ENCODE assay signal across 23 cellular contexts in genomic region chr7:118755067-118755625, GRCh38.
DNase-seq lines count a peak whose midpoint lies in the region; ATAC-seq and TF ChIP-seq lines count a peak whose summit lies in the region.
"Had no signal": no experiment of that assay in that cellular context is flagged by ENCODE, and none has a peak within 500 bp of the region (broad histone marks: within the 10 kb centered on the region; RNA-seq: fewer than 3 reads in every experiment).

No MANE protein-coding gene starts in this region.

- H3K27ac ChIP-seq in adrenal gland: no peak overlapping the region
- H3K27ac ChIP-seq: neutrophil had no signal

- no peaks in the 10 kb centered on the region for H3K4me1 ChIP-seq in adrenal gland (replicated peaks in 1 of 2)
- H3K4me1 ChIP-seq: BE2C had no signal

- no peak for TF ChIP-seq CTCF in adrenal gland (IDR thresholded peaks at IDR 0.05)

- no peak overlapping the region for H3K4me3 ChIP-seq in adrenal gland

- no peaks in the 10 kb centered on the region for H3K36me3 ChIP-seq in adrenal gland (replicated peaks in 1 of 2)
- H3K36me3 ChIP-seq: BE2C, neutrophil had no signal

- in situ Hi-C loops in G401 (cut with HindIII; ENCODE audit: low sequenced_read_pairs): no loop called here

- no peak for TF ChIP-seq POLR2A in adrenal gland (IDR thresholded peaks at IDR 0.05)

- no peak for ATAC-seq in Right ventricle myocardium superior (ENCODE audit: poor library complexity)
- no peak for ATAC-seq in SK-N-SH treated with all-trans-retinoic acid at 6 μM for 48 hours
- ATAC-seq: activated CD4-positive, alpha-beta T cell treated with anti-CD3 and anti-CD28 coated beads for 36 hours; activated naive CD8-positive, alpha-beta T cell treated with anti-CD3 and anti-CD28 coated beads, Interleukin-2, amount 50 U/mL, for 24 hours had no signal

- intact Hi-C loops in Right ventricle myocardium superior (cut with DNase I): no loop called here
- intact Hi-C loops in adrenal gland (cut with DNase I): no loop called here

- H3K27me3 ChIP-seq in adrenal gland: no peaks in the 10 kb centered on the region
- H3K27me3 ChIP-seq: BE2C, neutrophil had no signal

- 57 to 70% (median 67%) methylated on average over 3 of the region's 3 CpGs for WGBS in adrenal gland, 4 donors

- no peaks in the 10 kb centered on the region for H3K9me3 ChIP-seq in adrenal gland (replicated peaks in 1 of 3)
- H3K9me3 ChIP-seq: BE2C, neutrophil had no signal

- DNase-seq in G401 (ENCODE audit: low spot score): peak; percentile 54
- peak; percentile 31 for DNase-seq in NCI-H226
- DNase-seq in cerebellar cortex (ENCODE audit: low spot score): peak; percentile 30
- DNase-seq in left kidney (ENCODE audit: low read depth, low spot score): peak; percentile 23
- no peak for DNase-seq in Right ventricle myocardium superior
- DNase-seq in CD1c-positive myeloid dendritic cell (ENCODE audit: extremely low spot score): no peak
- no peak for DNase-seq in adrenal gland
- DNase-seq: activated CD4-positive, alpha-beta T cell treated with anti-CD3 and anti-CD28 coated beads for 36 hours; activated CD8-positive, alpha-beta memory T cell treated with anti-CD3 and anti-CD28 coated beads for 24 hours; activated gamma-delta T cell; activated naive CD8-positive, alpha-beta T cell treated with anti-CD3 and anti-CD28 coated beads, Interleukin-2, amount 50 U/mL, for 24 hours; activated T-cell treated with anti-CD3 and anti-CD28 coated beads, Interleukin-2, amount 50 U/mL, for 1 hour; BE2C; effector CD8-positive, alpha-beta T cell; glutamatergic neuron; Karpas-422; kidney glomerular epithelial cell; NCI-H187; NCI-H2227 treated with DMSO at 0.1 percent for 48 hours; NCI-H774; stimulated activated CD4-positive, alpha-beta T cell treated with anti-CD3 and anti-CD28 coated beads, Interleukin-1b, Interleukin-23, amount 100 ng/mL, for 48 hours had no signal

TF ChIP-seq in SK-N-SH treated with all-trans-retinoic acid at 6 μM for 48 hours, 23 proteins besides CTCF, POLR2A, EP300 and RAD21:
- no peak for TF ChIP-seq ZNF70 (CRISPR knock-in tag; IDR thresholded peaks at IDR 0.05)
- TF ChIP-seq ARNTL (CRISPR knock-in tag; IDR thresholded peaks at IDR 0.05; ENCODE audit: borderline replicate concordance, low read depth): no peak
- TF ChIP-seq ZNF565 (CRISPR knock-in tag; conservative IDR thresholded peaks at IDR 0.05; ENCODE audit: low read depth): no peak
- no peak for TF ChIP-seq BACH2 (CRISPR knock-in tag; IDR thresholded peaks at IDR 0.05; ENCODE audit: borderline replicate concordance)
- TF ChIP-seq ZFP3 (CRISPR knock-in tag; IDR thresholded peaks at IDR 0.05): no peak
- TF ChIP-seq TCF4 (CRISPR knock-in tag; IDR thresholded peaks at IDR 0.05; ENCODE audit: borderline replicate concordance): no peak
- TF ChIP-seq RARB (CRISPR knock-in tag; IDR thresholded peaks at IDR 0.05): no peak
- no peak for TF ChIP-seq ZFP30 (CRISPR knock-in tag; IDR thresholded peaks at IDR 0.05)
- no peak for TF ChIP-seq PATZ1 (CRISPR knock-in tag; IDR thresholded peaks at IDR 0.05; ENCODE audit: borderline replicate concordance)
- TF ChIP-seq TSHZ2 (CRISPR knock-in tag; IDR thresholded peaks at IDR 0.05): no peak
- no peak for TF ChIP-seq CSRNP3 (CRISPR knock-in tag; IDR thresholded peaks at IDR 0.05)
- TF ChIP-seq POU6F1 (CRISPR knock-in tag; IDR thresholded peaks at IDR 0.05; ENCODE audit: borderline replicate concordance, low read depth): no peak
- TF ChIP-seq GLIS3 (CRISPR knock-in tag; IDR thresholded peaks at IDR 0.05): no peak
- no peak for TF ChIP-seq CSDC2 (CRISPR knock-in tag; IDR thresholded peaks at IDR 0.05)
- no peak for TF ChIP-seq PPARA (CRISPR knock-in tag; IDR thresholded peaks at IDR 0.05; ENCODE audit: borderline replicate concordance)
- TF ChIP-seq SNAI2 (CRISPR knock-in tag; IDR thresholded peaks at IDR 0.05): no peak
- no peak for TF ChIP-seq ZC3H10 (CRISPR knock-in tag; IDR thresholded peaks at IDR 0.05)
- no peak for TF ChIP-seq ISL1 (CRISPR knock-in tag; IDR thresholded peaks at IDR 0.05)
- no peak for TF ChIP-seq ESRRG (CRISPR knock-in tag; IDR thresholded peaks at IDR 0.05)
- no peak for TF ChIP-seq TOX (CRISPR knock-in tag; IDR thresholded peaks at IDR 0.05; ENCODE audit: borderline replicate concordance)

Comparison
In these comparisons a context has a peak if more than half of its experiments do, and no peak if none do; other contexts are left out.
1. DNase-seq: peak in G401 (single experiment), NCI-H226 (single experiment), cerebellar cortex (single experiment) and left kidney (single experiment); none in Right ventricle myocardium superior (single experiment), CD1c-positive myeloid dendritic cell (single experiment) and adrenal gland (0 of 7).